1 cellular context compared by ENCODE assay signal in the genomic region with DNA sequence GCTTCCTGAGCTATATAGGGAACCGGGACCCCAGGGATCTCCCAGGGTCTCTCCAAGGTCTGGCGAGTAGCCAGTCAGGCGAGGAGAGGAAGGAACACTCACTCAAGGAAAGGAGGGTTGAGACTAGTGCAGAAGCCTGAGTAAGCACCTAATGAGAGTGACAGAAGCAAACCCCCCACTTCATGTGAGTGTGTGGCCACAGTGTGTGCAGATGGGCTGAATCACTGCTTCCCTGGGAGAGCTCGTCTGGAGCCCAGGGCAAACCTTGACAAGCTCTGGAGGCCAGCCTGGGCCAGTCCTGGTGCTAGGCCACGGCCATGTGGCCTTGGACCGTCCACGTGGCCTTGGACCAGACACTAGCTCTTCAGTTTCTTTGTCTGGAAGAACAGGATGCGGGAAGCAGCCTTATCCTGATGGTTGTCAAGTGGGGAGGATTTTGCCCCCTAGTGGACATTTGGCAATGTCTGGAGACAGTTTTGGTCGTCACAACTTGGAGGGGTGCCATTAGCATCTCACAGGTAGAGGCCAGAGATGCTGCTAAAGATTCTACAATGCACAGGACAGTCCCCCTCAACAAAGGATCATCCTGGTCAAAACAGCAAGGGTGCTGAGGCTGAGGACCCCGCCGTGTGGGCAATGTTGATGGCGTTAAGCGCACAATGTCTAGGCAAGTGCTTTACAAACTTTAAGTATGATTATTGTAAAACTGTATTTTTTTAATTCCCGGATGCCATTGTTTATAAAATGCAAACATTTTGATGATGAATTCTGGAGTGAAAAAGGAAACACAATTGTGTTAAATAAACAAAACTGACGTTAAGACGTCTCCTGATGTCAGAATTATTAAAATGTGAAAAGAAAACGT.
TF ChIP-seq lines count a peak whose summit lies in the region.

No MANE protein-coding gene starts in this region.

TF ChIP-seq in HepG2, 621 proteins besides CTCF, POLR2A, EP300 and RAD21 (continued from another document and continues in another):
- TF ChIP-seq, protein P1, sequence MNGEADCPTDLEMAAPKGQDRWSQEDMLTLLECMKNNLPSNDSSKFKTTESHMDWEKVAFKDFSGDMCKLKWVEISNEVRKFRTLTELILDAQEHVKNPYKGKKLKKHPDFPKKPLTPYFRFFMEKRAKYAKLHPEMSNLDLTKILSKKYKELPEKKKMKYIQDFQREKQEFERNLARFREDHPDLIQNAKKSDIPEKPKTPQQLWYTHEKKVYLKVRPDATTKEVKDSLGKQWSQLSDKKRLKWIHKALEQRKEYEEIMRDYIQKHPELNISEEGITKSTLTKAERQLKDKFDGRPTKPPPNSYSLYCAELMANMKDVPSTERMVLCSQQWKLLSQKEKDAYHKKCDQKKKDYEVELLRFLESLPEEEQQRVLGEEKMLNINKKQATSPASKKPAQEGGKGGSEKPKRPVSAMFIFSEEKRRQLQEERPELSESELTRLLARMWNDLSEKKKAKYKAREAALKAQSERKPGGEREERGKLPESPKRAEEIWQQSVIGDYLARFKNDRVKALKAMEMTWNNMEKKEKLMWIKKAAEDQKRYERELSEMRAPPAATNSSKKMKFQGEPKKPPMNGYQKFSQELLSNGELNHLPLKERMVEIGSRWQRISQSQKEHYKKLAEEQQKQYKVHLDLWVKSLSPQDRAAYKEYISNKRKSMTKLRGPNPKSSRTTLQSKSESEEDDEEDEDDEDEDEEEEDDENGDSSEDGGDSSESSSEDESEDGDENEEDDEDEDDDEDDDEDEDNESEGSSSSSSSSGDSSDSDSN (CRISPR knock-in tag; IDR thresholded peaks at IDR 0.05): peak; percentile 49; the same call in 1 of the 2 replicates
- TF ChIP-seq, protein P2, sequence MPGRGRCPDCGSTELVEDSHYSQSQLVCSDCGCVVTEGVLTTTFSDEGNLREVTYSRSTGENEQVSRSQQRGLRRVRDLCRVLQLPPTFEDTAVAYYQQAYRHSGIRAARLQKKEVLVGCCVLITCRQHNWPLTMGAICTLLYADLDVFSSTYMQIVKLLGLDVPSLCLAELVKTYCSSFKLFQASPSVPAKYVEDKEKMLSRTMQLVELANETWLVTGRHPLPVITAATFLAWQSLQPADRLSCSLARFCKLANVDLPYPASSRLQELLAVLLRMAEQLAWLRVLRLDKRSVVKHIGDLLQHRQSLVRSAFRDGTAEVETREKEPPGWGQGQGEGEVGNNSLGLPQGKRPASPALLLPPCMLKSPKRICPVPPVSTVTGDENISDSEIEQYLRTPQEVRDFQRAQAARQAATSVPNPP (CRISPR knock-in tag; IDR thresholded peaks at IDR 0.05): peak; percentile 55; the same call in 1 of the 2 replicates
- TF ChIP-seq THYN1 (CRISPR knock-in tag; IDR thresholded peaks at IDR 0.05; ENCODE audit: borderline replicate concordance, low read depth): no peak
- TF ChIP-seq PCBP1 (IDR thresholded peaks at IDR 0.05; ENCODE audit: borderline replicate concordance, low read depth, low read length): no peak
- TF ChIP-seq, protein P3, sequence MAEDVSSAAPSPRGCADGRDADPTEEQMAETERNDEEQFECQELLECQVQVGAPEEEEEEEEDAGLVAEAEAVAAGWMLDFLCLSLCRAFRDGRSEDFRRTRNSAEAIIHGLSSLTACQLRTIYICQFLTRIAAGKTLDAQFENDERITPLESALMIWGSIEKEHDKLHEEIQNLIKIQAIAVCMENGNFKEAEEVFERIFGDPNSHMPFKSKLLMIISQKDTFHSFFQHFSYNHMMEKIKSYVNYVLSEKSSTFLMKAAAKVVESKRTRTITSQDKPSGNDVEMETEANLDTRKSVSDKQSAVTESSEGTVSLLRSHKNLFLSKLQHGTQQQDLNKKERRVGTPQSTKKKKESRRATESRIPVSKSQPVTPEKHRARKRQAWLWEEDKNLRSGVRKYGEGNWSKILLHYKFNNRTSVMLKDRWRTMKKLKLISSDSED (CRISPR knock-in tag; IDR thresholded peaks at IDR 0.05): no peak
- TF ChIP-seq FOXC1 (CRISPR knock-in tag; IDR thresholded peaks at IDR 0.05; ENCODE audit: borderline replicate concordance): peak; percentile 84; the same call in 1 of the 2 replicates
- TF ChIP-seq ZFP1 (CRISPR knock-in tag; IDR thresholded peaks at IDR 0.05): 0 out of 2 replicates have a peak, but pooled peaks have one; percentile 36
- no peak for TF ChIP-seq GZF1 (CRISPR knock-in tag; IDR thresholded peaks at IDR 0.05)
- TF ChIP-seq, protein P4, sequence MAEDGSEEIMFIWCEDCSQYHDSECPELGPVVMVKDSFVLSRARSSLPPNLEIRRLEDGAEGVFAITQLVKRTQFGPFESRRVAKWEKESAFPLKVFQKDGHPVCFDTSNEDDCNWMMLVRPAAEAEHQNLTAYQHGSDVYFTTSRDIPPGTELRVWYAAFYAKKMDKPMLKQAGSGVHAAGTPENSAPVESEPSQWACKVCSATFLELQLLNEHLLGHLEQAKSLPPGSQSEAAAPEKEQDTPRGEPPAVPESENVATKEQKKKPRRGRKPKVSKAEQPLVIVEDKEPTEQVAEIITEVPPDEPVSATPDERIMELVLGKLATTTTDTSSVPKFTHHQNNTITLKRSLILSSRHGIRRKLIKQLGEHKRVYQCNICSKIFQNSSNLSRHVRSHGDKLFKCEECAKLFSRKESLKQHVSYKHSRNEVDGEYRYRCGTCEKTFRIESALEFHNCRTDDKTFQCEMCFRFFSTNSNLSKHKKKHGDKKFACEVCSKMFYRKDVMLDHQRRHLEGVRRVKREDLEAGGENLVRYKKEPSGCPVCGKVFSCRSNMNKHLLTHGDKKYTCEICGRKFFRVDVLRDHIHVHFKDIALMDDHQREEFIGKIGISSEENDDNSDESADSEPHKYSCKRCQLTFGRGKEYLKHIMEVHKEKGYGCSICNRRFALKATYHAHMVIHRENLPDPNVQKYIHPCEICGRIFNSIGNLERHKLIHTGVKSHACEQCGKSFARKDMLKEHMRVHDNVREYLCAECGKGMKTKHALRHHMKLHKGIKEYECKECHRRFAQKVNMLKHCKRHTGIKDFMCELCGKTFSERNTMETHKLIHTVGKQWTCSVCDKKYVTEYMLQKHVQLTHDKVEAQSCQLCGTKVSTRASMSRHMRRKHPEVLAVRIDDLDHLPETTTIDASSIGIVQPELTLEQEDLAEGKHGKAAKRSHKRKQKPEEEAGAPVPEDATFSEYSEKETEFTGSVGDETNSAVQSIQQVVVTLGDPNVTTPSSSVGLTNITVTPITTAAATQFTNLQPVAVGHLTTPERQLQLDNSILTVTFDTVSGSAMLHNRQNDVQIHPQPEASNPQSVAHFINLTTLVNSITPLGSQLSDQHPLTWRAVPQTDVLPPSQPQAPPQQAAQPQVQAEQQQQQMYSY (CRISPR knock-in tag; IDR thresholded peaks at IDR 0.05): no peak
- no peak for TF ChIP-seq STAT5B (CRISPR knock-in tag; IDR thresholded peaks at IDR 0.05)
- TF ChIP-seq PHF8 (CRISPR knock-in tag; IDR thresholded peaks at IDR 0.05): peak; percentile 53; the same call in 1 of the 2 replicates
- TF ChIP-seq DNMT3B (CRISPR knock-in tag; conservative IDR thresholded peaks at IDR 0.05): no peak
- peak; percentile 27; the same call in 1 of the 2 replicates for TF ChIP-seq ZNF629 (CRISPR knock-in tag; conservative IDR thresholded peaks at IDR 0.05)
- peak; percentile 86 for TF ChIP-seq ZNF335 (CRISPR knock-in tag; IDR thresholded peaks at IDR 0.05)
- no peak for TF ChIP-seq ZNF564 (CRISPR knock-in tag; IDR thresholded peaks at IDR 0.05)
- TF ChIP-seq BCL6 (CRISPR knock-in tag; IDR thresholded peaks at IDR 0.05): peak; percentile 75
- TF ChIP-seq LCORL (IDR thresholded peaks at IDR 0.05): no peak
- peak; percentile 55; the same call in 1 of the 2 replicates for TF ChIP-seq LCORL (CRISPR knock-in tag; IDR thresholded peaks at IDR 0.05)
- TF ChIP-seq ZNF451 (CRISPR knock-in tag; IDR thresholded peaks at IDR 0.05): no peak
- no peak for TF ChIP-seq AGO1 (IDR thresholded peaks at IDR 0.05; ENCODE audit: low read depth, low read length, poor library complexity, severe bottlenecking)
- peak; percentile 62; the same call in 1 of the 2 replicates for TF ChIP-seq ZNF431 (CRISPR knock-in tag; IDR thresholded peaks at IDR 0.05; ENCODE audit: borderline replicate concordance, low read depth)
- TF ChIP-seq, protein P5, sequence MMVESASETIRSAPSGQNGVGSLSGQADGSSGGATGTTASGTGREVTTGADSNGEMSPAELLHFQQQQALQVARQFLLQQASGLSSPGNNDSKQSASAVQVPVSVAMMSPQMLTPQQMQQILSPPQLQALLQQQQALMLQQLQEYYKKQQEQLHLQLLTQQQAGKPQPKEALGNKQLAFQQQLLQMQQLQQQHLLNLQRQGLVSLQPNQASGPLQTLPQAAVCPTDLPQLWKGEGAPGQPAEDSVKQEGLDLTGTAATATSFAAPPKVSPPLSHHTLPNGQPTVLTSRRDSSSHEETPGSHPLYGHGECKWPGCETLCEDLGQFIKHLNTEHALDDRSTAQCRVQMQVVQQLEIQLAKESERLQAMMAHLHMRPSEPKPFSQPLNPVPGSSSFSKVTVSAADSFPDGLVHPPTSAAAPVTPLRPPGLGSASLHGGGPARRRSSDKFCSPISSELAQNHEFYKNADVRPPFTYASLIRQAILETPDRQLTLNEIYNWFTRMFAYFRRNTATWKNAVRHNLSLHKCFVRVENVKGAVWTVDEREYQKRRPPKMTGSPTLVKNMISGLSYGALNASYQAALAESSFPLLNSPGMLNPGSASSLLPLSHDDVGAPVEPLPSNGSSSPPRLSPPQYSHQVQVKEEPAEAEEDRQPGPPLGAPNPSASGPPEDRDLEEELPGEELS (CRISPR knock-in tag; IDR thresholded peaks at IDR 0.05): peak; percentile 52; the same call in 1 of the 2 replicates
- no peak for TF ChIP-seq KLF9 (CRISPR knock-in tag; IDR thresholded peaks at IDR 0.05; ENCODE audit: low read depth)
- TF ChIP-seq, protein P6, sequence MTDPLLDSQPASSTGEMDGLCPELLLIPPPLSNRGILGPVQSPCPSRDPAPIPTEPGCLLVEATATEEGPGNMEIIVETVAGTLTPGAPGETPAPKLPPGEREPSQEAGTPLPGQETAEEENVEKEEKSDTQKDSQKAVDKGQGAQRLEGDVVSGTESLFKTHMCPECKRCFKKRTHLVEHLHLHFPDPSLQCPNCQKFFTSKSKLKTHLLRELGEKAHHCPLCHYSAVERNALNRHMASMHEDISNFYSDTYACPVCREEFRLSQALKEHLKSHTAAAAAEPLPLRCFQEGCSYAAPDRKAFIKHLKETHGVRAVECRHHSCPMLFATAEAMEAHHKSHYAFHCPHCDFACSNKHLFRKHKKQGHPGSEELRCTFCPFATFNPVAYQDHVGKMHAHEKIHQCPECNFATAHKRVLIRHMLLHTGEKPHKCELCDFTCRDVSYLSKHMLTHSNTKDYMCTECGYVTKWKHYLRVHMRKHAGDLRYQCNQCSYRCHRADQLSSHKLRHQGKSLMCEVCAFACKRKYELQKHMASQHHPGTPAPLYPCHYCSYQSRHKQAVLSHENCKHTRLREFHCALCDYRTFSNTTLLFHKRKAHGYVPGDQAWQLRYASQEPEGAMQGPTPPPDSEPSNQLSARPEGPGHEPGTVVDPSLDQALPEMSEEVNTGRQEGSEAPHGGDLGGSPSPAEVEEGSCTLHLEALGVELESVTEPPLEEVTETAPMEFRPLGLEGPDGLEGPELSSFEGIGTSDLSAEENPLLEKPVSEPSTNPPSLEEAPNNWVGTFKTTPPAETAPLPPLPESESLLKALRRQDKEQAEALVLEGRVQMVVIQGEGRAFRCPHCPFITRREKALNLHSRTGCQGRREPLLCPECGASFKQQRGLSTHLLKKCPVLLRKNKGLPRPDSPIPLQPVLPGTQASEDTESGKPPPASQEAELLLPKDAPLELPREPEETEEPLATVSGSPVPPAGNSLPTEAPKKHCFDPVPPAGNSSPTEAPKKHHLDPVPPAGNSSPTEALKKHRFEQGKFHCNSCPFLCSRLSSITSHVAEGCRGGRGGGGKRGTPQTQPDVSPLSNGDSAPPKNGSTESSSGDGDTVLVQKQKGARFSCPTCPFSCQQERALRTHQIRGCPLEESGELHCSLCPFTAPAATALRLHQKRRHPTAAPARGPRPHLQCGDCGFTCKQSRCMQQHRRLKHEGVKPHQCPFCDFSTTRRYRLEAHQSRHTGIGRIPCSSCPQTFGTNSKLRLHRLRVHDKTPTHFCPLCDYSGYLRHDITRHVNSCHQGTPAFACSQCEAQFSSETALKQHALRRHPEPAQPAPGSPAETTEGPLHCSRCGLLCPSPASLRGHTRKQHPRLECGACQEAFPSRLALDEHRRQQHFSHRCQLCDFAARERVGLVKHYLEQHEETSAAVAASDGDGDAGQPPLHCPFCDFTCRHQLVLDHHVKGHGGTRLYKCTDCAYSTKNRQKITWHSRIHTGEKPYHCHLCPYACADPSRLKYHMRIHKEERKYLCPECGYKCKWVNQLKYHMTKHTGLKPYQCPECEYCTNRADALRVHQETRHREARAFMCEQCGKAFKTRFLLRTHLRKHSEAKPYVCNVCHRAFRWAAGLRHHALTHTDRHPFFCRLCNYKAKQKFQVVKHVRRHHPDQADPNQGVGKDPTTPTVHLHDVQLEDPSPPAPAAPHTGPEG (CRISPR knock-in tag; IDR thresholded peaks at IDR 0.05): no peak
- TF ChIP-seq, protein P7, sequence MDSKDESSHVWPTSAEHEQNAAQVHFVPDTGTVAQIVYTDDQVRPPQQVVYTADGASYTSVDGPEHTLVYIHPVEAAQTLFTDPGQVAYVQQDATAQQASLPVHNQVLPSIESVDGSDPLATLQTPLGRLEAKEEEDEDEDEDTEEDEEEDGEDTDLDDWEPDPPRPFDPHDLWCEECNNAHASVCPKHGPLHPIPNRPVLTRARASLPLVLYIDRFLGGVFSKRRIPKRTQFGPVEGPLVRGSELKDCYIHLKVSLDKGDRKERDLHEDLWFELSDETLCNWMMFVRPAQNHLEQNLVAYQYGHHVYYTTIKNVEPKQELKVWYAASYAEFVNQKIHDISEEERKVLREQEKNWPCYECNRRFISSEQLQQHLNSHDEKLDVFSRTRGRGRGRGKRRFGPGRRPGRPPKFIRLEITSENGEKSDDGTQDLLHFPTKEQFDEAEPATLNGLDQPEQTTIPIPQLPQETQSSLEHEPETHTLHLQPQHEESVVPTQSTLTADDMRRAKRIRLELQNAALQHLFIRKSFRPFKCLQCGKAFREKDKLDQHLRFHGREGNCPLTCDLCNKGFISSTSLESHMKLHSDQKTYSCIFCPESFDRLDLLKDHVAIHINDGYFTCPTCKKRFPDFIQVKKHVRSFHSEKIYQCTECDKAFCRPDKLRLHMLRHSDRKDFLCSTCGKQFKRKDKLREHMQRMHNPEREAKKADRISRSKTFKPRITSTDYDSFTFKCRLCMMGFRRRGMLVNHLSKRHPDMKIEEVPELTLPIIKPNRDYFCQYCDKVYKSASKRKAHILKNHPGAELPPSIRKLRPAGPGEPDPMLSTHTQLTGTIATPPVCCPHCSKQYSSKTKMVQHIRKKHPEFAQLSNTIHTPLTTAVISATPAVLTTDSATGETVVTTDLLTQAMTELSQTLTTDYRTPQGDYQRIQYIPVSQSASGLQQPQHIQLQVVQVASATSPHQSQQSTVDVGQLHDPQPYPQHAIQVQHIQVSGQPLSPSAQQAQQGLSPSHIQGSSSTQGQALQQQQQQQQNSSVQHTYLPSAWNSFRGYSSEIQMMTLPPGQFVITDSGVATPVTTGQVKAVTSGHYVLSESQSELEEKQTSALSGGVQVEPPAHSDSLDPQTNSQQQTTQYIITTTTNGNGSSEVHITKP (CRISPR knock-in tag; IDR thresholded peaks at IDR 0.05; ENCODE audit: low read depth): peak; percentile 47; the same call in 1 of the 2 replicates
- 0 out of 2 replicates have a peak, but pooled peaks have one; percentile 42 for TF ChIP-seq ZNF556 (CRISPR knock-in tag; IDR thresholded peaks at IDR 0.05; ENCODE audit: borderline replicate concordance)
- peak; percentile 34; the same call in 1 of the 2 replicates for TF ChIP-seq ZNF605 (CRISPR knock-in tag; IDR thresholded peaks at IDR 0.05)
- 0 out of 2 replicates have a peak, but pooled peaks have one; percentile 64 for TF ChIP-seq ARNTL (CRISPR knock-in tag; IDR thresholded peaks at IDR 0.05)
- TF ChIP-seq KAT8 (CRISPR knock-in tag; IDR thresholded peaks at IDR 0.05): peak; percentile 77
- peak; percentile 73; the same call in 1 of the 2 replicates for TF ChIP-seq ZNF788 (CRISPR knock-in tag; IDR thresholded peaks at IDR 0.05; ENCODE audit: borderline replicate concordance)
- TF ChIP-seq ZNF101 (CRISPR knock-in tag; IDR thresholded peaks at IDR 0.05; ENCODE audit: borderline replicate concordance, low read depth): no peak
- TF ChIP-seq HOXD1 (CRISPR knock-in tag; IDR thresholded peaks at IDR 0.05): 0 out of 2 replicates have a peak, but pooled peaks have one; percentile 65
- peak; percentile 83 for TF ChIP-seq CBX5 (CRISPR knock-in tag; IDR thresholded peaks at IDR 0.05; ENCODE audit: borderline replicate concordance)
- TF ChIP-seq MXD4 (CRISPR knock-in tag; IDR thresholded peaks at IDR 0.05): peak; percentile 88
